ENCODE assay signal across 19 cellular contexts in the genomic region with DNA sequence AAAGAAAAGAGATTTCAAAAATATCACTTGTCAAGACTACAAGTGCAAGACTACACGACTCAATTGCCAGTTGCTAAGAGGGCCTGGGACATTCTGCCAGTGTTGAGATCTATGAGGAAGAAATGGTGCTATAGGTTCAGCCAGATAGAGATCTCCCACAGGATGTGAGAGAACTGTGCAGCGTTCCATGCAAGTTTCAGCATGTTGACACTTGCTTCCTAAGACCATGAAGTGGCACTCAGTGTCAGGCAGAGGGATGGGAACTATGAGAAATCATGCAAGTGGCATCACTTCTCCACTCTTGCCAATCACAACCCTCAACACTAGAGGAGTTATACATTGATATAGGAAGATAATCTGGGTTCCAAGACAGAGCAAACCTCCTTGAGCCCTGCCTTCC.
"Had no signal": no experiment of that assay in that cellular context is flagged by ENCODE, and none has a peak within 500 bp of the region (broad histone marks: within the 10 kb centered on the region; RNA-seq: fewer than 3 reads in every experiment).

No MANE protein-coding gene starts in this region.

- H3K4me3 ChIP-seq: gastroesophageal sphincter, heart left ventricle, hepatocyte, lung, neural progenitor cell, right lobe of liver, thoracic aorta, tibial nerve, upper lobe of left lung had no signal

- DNase-seq: cortex of kidney; effector memory CD8-positive, alpha-beta T cell; heart left ventricle; kidney; mesendoderm; midbrain; naive thymus-derived CD4-positive, alpha-beta T cell; right lobe of liver; small intestine; stimulated activated CD4-positive, alpha-beta T cell treated with anti-CD3 and anti-CD28 coated beads, Interleukin-15, amount 100 ng/mL, for 24 hours; stimulated activated CD4-positive, alpha-beta T cell treated with anti-CD3 and anti-CD28 coated beads, Interleukin-2, amount 100 ng/mL, for 48 hours; stimulated activated naive B cell treated with anti-CD40 and anti-IgM and Interleukin-4, amounts not matched to agents 10 μg/mL and 1 μg/mL and 100 μg/mL, for 72 hours; upper lobe of left lung had no signal
